Comparison of ENCODE assay signal across 13 cellular contexts in the genomic region with DNA sequence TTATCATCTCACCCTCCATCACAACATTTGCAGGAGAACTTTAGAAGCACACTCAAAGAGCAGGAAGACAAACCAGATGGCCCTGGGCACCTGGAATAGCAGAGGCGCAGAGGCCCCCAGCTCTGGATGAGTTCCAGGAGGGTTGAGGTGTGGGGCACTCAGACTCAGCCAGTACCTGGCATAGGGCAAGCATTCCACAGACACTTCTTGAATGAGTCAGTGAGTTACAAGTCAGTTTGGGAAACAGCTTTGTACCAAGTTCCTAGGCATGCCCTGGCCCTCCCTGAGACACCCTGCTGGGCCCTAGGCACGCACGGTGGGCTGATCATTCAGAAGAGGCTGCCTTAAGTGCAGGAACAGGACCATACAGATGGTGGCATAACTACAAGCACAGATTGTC. TPM values are rescaled to one million over a fixed set of nuclear protein-coding genes. Genes with fewer than 3 reads are reported as not detected.
A peak's percentile ranks its signal among the peaks of the same experiment; 100 is the strongest.
DNase-seq lines count a peak whose midpoint lies in the region; ATAC-seq and TF ChIP-seq lines count a peak whose summit lies in the region.
"Had no signal": no experiment of that assay in that cellular context is flagged by ENCODE, and none has a peak within 500 bp of the region (broad histone marks: within the 10 kb centered on the region; RNA-seq: fewer than 3 reads in every experiment).

No MANE protein-coding gene starts in this region.

- no peak for ATAC-seq in T-helper 17 cell
- ATAC-seq in HG02840 (IDR thresholded peaks at IDR 0.05; ENCODE audit: low FRiP score, unreplicated experiment), result no peak

- H3K9me3 ChIP-seq in T-helper 17 cell (ENCODE audit: control insufficient read depth, low read length, poor library complexity, severe bottlenecking), result no peaks in the 10 kb centered on the region
- H3K9me3 ChIP-seq: esophagus squamous epithelium had no signal

- H3K4me3 Mint-ChIP-seq in endothelial cell (ENCODE audit: unreplicated experiment) (peak overlapping the region; percentile 38), T-helper 17 cell (no peak overlapping the region)
- no peak overlapping the region for H3K4me3 Mint-ChIP-seq in activated T-helper 1 cell treated with anti-CD3 and anti-CD28 coated beads, Interleukin-12 subunit alpha, Interleukin-12 subunit beta, Interleukin-2, Interleukin-4 antibody, amounts not matched to agents 30 ng/mL and 10 ng/mL and 1 ng/mL, durations not matched to agents 14 hours and 24 hours and 36 hours
- H3K4me3 Mint-ChIP-seq: CD8-positive, alpha-beta memory T cell had no signal

- H3K27ac Mint-ChIP-seq in endothelial cell (ENCODE audit: unreplicated experiment) (no peak overlapping the region), T-helper 17 cell (no peak overlapping the region)
- no peak overlapping the region for H3K27ac Mint-ChIP-seq in activated T-helper 1 cell treated with anti-CD3 and anti-CD28 coated beads, Interleukin-12 subunit alpha, Interleukin-12 subunit beta, Interleukin-2, Interleukin-4 antibody, amounts not matched to agents 30 ng/mL and 10 ng/mL and 1 ng/mL, durations not matched to agents 14 hours and 24 hours and 36 hours
- H3K27ac Mint-ChIP-seq: CD8-positive, alpha-beta memory T cell had no signal

- H3K36me3 Mint-ChIP-seq in endothelial cell (ENCODE audit: low read depth, unreplicated experiment), result peaks cover 4% of the 10 kb centered on the region
- H3K36me3 Mint-ChIP-seq in T-helper 17 cell (ENCODE audit: low read depth), result peaks cover 2% of the 10 kb centered on the region
- no peaks in the 10 kb centered on the region for H3K36me3 Mint-ChIP-seq in activated T-helper 1 cell treated with anti-CD3 and anti-CD28 coated beads, Interleukin-12 subunit alpha, Interleukin-12 subunit beta, Interleukin-2, Interleukin-4 antibody, amounts not matched to agents 30 ng/mL and 10 ng/mL and 1 ng/mL, durations not matched to agents 14 hours and 24 hours and 36 hours (ENCODE audit: low read depth)

- H3K27me3 Mint-ChIP-seq in endothelial cell (ENCODE audit: unreplicated experiment) (no peaks in the 10 kb centered on the region), T-helper 17 cell (no peaks in the 10 kb centered on the region)
- no peaks in the 10 kb centered on the region for H3K27me3 Mint-ChIP-seq in activated T-helper 1 cell treated with anti-CD3 and anti-CD28 coated beads, Interleukin-12 subunit alpha, Interleukin-12 subunit beta, Interleukin-2, Interleukin-4 antibody, amounts not matched to agents 30 ng/mL and 10 ng/mL and 1 ng/mL, durations not matched to agents 14 hours and 24 hours and 36 hours (ENCODE audit: insufficient read depth)
- H3K27me3 Mint-ChIP-seq: CD8-positive, alpha-beta memory T cell had no signal

- H3K9me3 Mint-ChIP-seq in endothelial cell (ENCODE audit: unreplicated experiment), result no peaks in the 10 kb centered on the region
- H3K9me3 Mint-ChIP-seq in activated T-helper 1 cell treated with anti-CD3 and anti-CD28 coated beads, Interleukin-12 subunit alpha, Interleukin-12 subunit beta, Interleukin-2, Interleukin-4 antibody, amounts not matched to agents 30 ng/mL and 10 ng/mL and 1 ng/mL, durations not matched to agents 14 hours and 24 hours and 36 hours, result no peaks in the 10 kb centered on the region
- H3K9me3 Mint-ChIP-seq: CD8-positive, alpha-beta memory T cell had no signal

- H3K4me1 Mint-ChIP-seq in endothelial cell (ENCODE audit: unreplicated experiment) (no peaks in the 10 kb centered on the region), T-helper 17 cell (no peaks in the 10 kb centered on the region)
- no peaks in the 10 kb centered on the region for H3K4me1 Mint-ChIP-seq in activated T-helper 1 cell treated with anti-CD3 and anti-CD28 coated beads, Interleukin-12 subunit alpha, Interleukin-12 subunit beta, Interleukin-2, Interleukin-4 antibody, amounts not matched to agents 30 ng/mL and 10 ng/mL and 1 ng/mL, durations not matched to agents 14 hours and 24 hours and 36 hours (ENCODE audit: low read depth)
- H3K4me1 Mint-ChIP-seq: CD8-positive, alpha-beta memory T cell had no signal

- intact Hi-C loops in activated T-helper 1 cell treated with anti-CD3 and anti-CD28 coated beads, Interleukin-12 subunit alpha, Interleukin-12 subunit beta, Interleukin-2, Interleukin-4 antibody, amounts not matched to agents 30 ng/mL and 10 ng/mL and 1 ng/mL, durations not matched to agents 14 hours and 24 hours and 36 hours (cut with micrococcal nuclease), result no loop called here

- DNase-seq in DMS79 treated with DMSO at 0.1 percent for 48 hours (lab: John Stamatoyannopoulos, UW) (peak; percentile 53), NCI-H524 treated with DMSO at 0.1 percent for 48 hours (lab: John Stamatoyannopoulos, UW) (peak; percentile 94), endothelial cell (ENCODE audit: low spot score) (no peak), myocyte (ENCODE audit: low read depth) (peak; percentile 14), T-helper 17 cell (no peak), NCI-H2196 treated with DMSO at 0.1 percent for 48 hours (lab: John Stamatoyannopoulos, UW; ENCODE audit: unreplicated experiment) (no peak)
- no peak for DNase-seq in activated T-helper 1 cell treated with anti-CD3 and anti-CD28 coated beads, Interleukin-12 subunit alpha, Interleukin-12 subunit beta, Interleukin-2, Interleukin-4 antibody, amounts not matched to agents 30 ng/mL and 10 ng/mL and 1 ng/mL, durations not matched to agents 14 hours and 24 hours and 36 hours (ENCODE audit: low spot score)
- DNase-seq: amygdala; CD8-positive, alpha-beta memory T cell; esophagus squamous epithelium; NCI-H748 treated with DMSO at 0.1 percent for 48 hours; retina had no signal

- no peak for TF ChIP-seq CTCF in endothelial cell (IDR thresholded peaks at IDR 0.05; ENCODE audit: unreplicated experiment)

RNA-seq across cellular contexts. Expression of gene MAP3K9, which starts 54.3 kb away (rescaled TPM):
- total RNA-seq in endothelial cell (ENCODE audit: unreplicated experiment) (8.6 TPM), myocyte (0.42 and 0.53 TPM in 2 replicates), T-helper 17 cell (1 to 10 TPM; 7.7 to 9.1 TPM)
- 0.86 TPM for polyA plus RNA-seq in myocyte (2012)
- 3.5 and 4.1 TPM in 2 replicates for total RNA-seq in activated T-helper 1 cell treated with anti-CD3 and anti-CD28 coated beads, Interleukin-12 subunit alpha, Interleukin-12 subunit beta, Interleukin-2, Interleukin-4 antibody, amounts not matched to agents 30 ng/mL and 10 ng/mL and 1 ng/mL, durations not matched to agents 14 hours and 24 hours and 36 hours

Comparison
In these comparisons a context has a peak if more than half of its experiments do, and no peak if none do; other contexts are left out.
1. DNase-seq: peak in DMS79 treated with DMSO at 0.1 percent for 48 hours (single experiment), NCI-H524 treated with DMSO at 0.1 percent for 48 hours (single experiment) and myocyte (single experiment); none in endothelial cell (single experiment), T-helper 17 cell (0 of 3), activated T-helper 1 cell treated with anti-CD3 and anti-CD28 coated beads, Interleukin-12 subunit alpha, Interleukin-12 subunit beta, Interleukin-2, Interleukin-4 antibody, amounts not matched to agents 30 ng/mL and 10 ng/mL and 1 ng/mL, durations not matched to agents 14 hours and 24 hours and 36 hours (single experiment) and NCI-H2196 treated with DMSO at 0.1 percent for 48 hours (single experiment).